ENCODE assay signal across 1 cellular context in genomic region chr17:50345443-50346312, GRCh38.
TF ChIP-seq lines count a peak whose summit lies in the region.

Gene XYLT2 (plus strand): TSS chr17:50346126. CDS start chr17:50346141, 15 bp downstream.

TF ChIP-seq in K562, 482 proteins besides CTCF, POLR2A, EP300 and RAD21 (continued from another document):
- TF ChIP-seq ARID4B (CRISPR knock-in tag; IDR thresholded peaks at IDR 0.05) (peak; percentile 52; the same call in 1 of the 2 replicates), GATAD2B (IDR thresholded peaks at IDR 0.05; ENCODE audit: borderline replicate concordance) (0 out of 2 replicates have a peak, but pooled peaks have one; percentile 24), DMBX1 (CRISPR knock-in tag; IDR thresholded peaks at IDR 0.05; ENCODE audit: borderline replicate concordance) (peak; percentile 51; the same call in 1 of the 2 replicates), MAX (CRISPR knock-in tag; IDR thresholded peaks at IDR 0.05) (peak; percentile 92), ATF6 (CRISPR knock-in tag; IDR thresholded peaks at IDR 0.05) (peak; percentile 19; the same call in 1 of the 2 replicates), LARP7 (IDR thresholded peaks at IDR 0.05) (no peak), EGR1 (conservative IDR thresholded peaks at IDR 0.05) (peak; percentile 58), CBX1 (IDR thresholded peaks at IDR 0.05; ENCODE audit: low read depth) (0 out of 2 replicates have a peak, but pooled peaks have one; percentile 9), SMAD4 (CRISPR knock-in tag; conservative IDR thresholded peaks at IDR 0.05) (peak; percentile 67; the same call in 1 of the 2 replicates), NR1H2 (CRISPR knock-in tag; IDR thresholded peaks at IDR 0.05) (peak; percentile 56; the same call in 1 of the 2 replicates), RB1 (IDR thresholded peaks at IDR 0.05; ENCODE audit: low read depth) (peak; percentile 75), PCBP1 (IDR thresholded peaks at IDR 0.05; ENCODE audit: low read depth, low read length, poor library complexity, severe bottlenecking) (peak; percentile 43), BHLHE40 (IDR thresholded peaks at IDR 0.05; ENCODE audit: low read length) (peak; percentile 35; the same call in 1 of the 2 replicates), MTA3 (IDR thresholded peaks at IDR 0.05; ENCODE audit: borderline replicate concordance) (peak; percentile 60; the same call in 1 of the 2 replicates), GABPA (tag; conservative IDR thresholded peaks at IDR 0.05; ENCODE audit: low read depth) (peak; percentile 58), ZBTB2 (IDR thresholded peaks at IDR 0.05) (peak; percentile 37; the same call in 1 of the 2 replicates), ZNF644 (tag; IDR thresholded peaks at IDR 0.05; ENCODE audit: low read depth) (peak; percentile 93), MNT (conservative IDR thresholded peaks at IDR 0.05) (peak; percentile 56 to 76; a peak in 3 of 4 replicates), TEAD1 (CRISPR knock-in tag; IDR thresholded peaks at IDR 0.05) (peak in 1 of 2 experiments; percentile 61; a peak in 1 of 4 replicates), SAFB (IDR thresholded peaks at IDR 0.05; ENCODE audit: borderline replicate concordance, low read depth, low read length) (peak; percentile 91), USF1 (CRISPR knock-in tag; IDR thresholded peaks at IDR 0.05) (peak; percentile 41; the same call in 1 of the 2 replicates), POLR2G (IDR thresholded peaks at IDR 0.05; ENCODE audit: low read depth, low read length) (peak; percentile 91), POLR2AphosphoS2 (IDR thresholded peaks at IDR 0.05; ENCODE audit: low read length) (no peak), ERF (CRISPR knock-in tag; IDR thresholded peaks at IDR 0.05) (0 out of 2 replicates have a peak, but pooled peaks have one; percentile 76), E2F6 (IDR thresholded peaks at IDR 0.05; ENCODE audit: borderline replicate concordance in 1 of 2, extremely low read depth in 1 of 2, insufficient read depth in 1 of 2, insufficient read length in 1 of 2, low read depth in 1 of 2, low read length in 1 of 2, poor library complexity in 1 of 2, severe bottlenecking in 1 of 2) (peak; percentile 79 to 96), GMEB1 (CRISPR knock-in tag; IDR thresholded peaks at IDR 0.05) (peak; percentile 24; the same call in 1 of the 2 replicates), LEF1 (IDR thresholded peaks at IDR 0.05) (no peak), FOXP1 (CRISPR knock-in tag; IDR thresholded peaks at IDR 0.05) (peak; percentile 73; the same call in 1 of the 2 replicates), FOXA3 (CRISPR knock-in tag; conservative IDR thresholded peaks at IDR 0.05 in 1 of 2, IDR thresholded peaks at IDR 0.05 in 1 of 2) (peak in 1 of 2 experiments; percentile 55; a peak in 1 of 4 replicates), HDAC1 (IDR thresholded peaks at IDR 0.05) (peak in 1 of 2 experiments; percentile 61; a peak in 1 of 4 replicates), HCFC1 (IDR thresholded peaks at IDR 0.05; ENCODE audit: low read depth, low read length) (0 out of 2 replicates have a peak, but pooled peaks have one; percentile 33), RBFOX2 (IDR thresholded peaks at IDR 0.05; ENCODE audit: low read depth, low read length) (peak; percentile 82), ZNF639 (CRISPR knock-in tag; conservative IDR thresholded peaks at IDR 0.05 in 1 of 2, IDR thresholded peaks at IDR 0.05 in 1 of 2) (peak in 1 of 2 experiments; percentile 88; a peak in 2 of 4 replicates), HDAC2 (IDR thresholded peaks at IDR 0.05) (peak; percentile 63; the same call in 1 of the 2 replicates), CTBP1 (IDR thresholded peaks at IDR 0.05; ENCODE audit: borderline replicate concordance) (0 out of 2 replicates have a peak, but pooled peaks have one; percentile 47), MCM7 (IDR thresholded peaks at IDR 0.05) (no peak), CXXC5 (CRISPR knock-in tag; IDR thresholded peaks at IDR 0.05) (peak; percentile 78), ZNF766 (CRISPR knock-in tag; conservative IDR thresholded peaks at IDR 0.05) (peak; percentile 89), PHF8 (IDR thresholded peaks at IDR 0.05; ENCODE audit: borderline replicate concordance, low read length) (peak; percentile 89; the same call in 1 of the 2 replicates), ZBTB8A (IDR thresholded peaks at IDR 0.05; ENCODE audit: partially characterized antibody) (no peak)
